8 cellular contexts compared by ENCODE assay signal in the genomic region with DNA sequence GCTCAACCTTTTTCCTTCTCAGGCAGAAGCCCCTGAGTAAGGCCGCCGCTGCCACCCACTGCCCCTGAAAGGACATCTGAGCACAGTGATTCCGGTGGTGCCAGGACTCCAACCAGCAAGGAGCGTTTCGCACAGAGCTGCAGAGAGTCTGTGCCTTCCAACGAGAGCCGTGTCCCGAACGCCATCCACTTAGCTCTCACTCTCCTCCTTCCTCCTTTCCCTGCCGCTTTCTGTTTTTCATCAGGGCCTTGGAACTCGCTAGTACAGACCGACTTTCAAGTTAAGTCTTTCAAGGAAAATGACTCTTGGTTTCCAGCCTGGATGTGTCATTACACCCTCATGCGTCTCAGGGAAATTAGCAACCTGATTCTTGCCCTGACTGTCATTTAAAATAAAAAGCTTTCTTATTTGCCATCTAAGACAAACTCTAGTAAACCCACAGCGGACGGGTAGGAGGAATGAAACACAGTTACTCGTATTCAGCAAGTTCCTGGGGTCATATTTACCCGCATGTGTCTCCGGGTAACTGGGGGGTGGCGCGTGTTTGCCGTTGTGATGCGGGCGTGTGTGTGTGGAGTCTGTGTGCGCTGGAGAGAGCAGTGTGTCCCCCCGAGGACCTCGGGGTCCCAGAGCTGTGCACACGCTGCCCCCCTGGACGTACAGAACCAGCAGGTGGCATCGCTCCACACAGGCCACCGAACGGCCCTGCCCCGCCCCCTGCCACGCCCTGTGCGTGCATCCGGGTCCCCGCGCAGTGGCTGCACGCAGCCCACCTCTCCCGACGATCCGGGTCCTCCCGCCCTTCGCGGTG. TPM values are rescaled to one million over a fixed set of nuclear protein-coding genes. Genes with fewer than 3 reads are reported as not detected.
DNase-seq lines count a peak whose midpoint lies in the region; ATAC-seq, FAIRE-seq and TF ChIP-seq lines count a peak whose summit lies in the region.

No MANE protein-coding gene starts in this region.

- H3K27ac Mint-ChIP-seq in CD8-positive, alpha-beta T cell, result no peak overlapping the region

- intact Hi-C loops in CD8-positive, alpha-beta T cell (cut with DNase I, micrococcal nuclease), result loop anchor here in 1 of 2 experiments (10.0 kb wide), 1 partner anchor 156 kb away; no protein-coding TSS in a partner anchor

- FAIRE-seq in urothelium cell line (lab: Jason Lieb, UNC), result no peak

- CTCF ChIA-PET in CD8-positive, alpha-beta T cell (lab: Charles Lee), result interaction anchor here (1.3 to 1.5 kb wide), 2 partner anchors 12 to 23 kb away, joined by 3 read pairs; no protein-coding TSS in a partner anchor

- no peaks in the 10 kb centered on the region for H3K36me3 ChIP-seq in CD8-positive, alpha-beta T cell (ENCODE audit: insufficient read depth, low read length)

- H3K4me1 ChIP-seq in CD8-positive, alpha-beta T cell (ENCODE audit: insufficient read depth, low read length), result peaks cover 4% of the 10 kb centered on the region

- POLR2A ChIA-PET in CD8-positive, alpha-beta T cell (lab: Charles Lee), result interaction anchor here (0.9 kb wide), 1 partner anchor 22 kb away, joined by 3 read pairs; no protein-coding TSS in a partner anchor

- ATAC-seq in CD8-positive, alpha-beta T cell, result peak; percentile 94

- H3K9me3 ChIP-seq in CD8-positive, alpha-beta T cell (ENCODE audit: low read length), result no peaks in the 10 kb centered on the region

- peak overlapping the region; percentile 65 for H3K4me3 ChIP-seq in CD8-positive, alpha-beta T cell (ENCODE audit: low read depth, low read length)
- H3K4me3 ChIP-seq in HFF-Myc (replicated peaks; ENCODE audit: low read depth, low read length) (peak overlapping the region; percentile 56), astrocyte of the cerebellum (ENCODE audit: low read depth, low read length) (peak overlapping the region; percentile 51)

- H3K27me3 Mint-ChIP-seq in CD8-positive, alpha-beta T cell (ENCODE audit: low read depth), result peaks cover 20% of the 10 kb centered on the region

- H3K27me3 ChIP-seq in CD8-positive, alpha-beta T cell (ENCODE audit: insufficient read depth, low read length), result no peaks in the 10 kb centered on the region

- no peak for TF ChIP-seq CTCF in CD8-positive, alpha-beta T cell (IDR thresholded peaks at IDR 0.05)
- peak; percentile 36 for TF ChIP-seq CTCF in HFF-Myc (IDR thresholded peaks at IDR 0.05; ENCODE audit: low read depth, low read length, missing control alignments)
- TF ChIP-seq CTCF in astrocyte of the cerebellum (IDR thresholded peaks at IDR 0.05; ENCODE audit: low read depth, low read length, missing control alignments), result no peak

- in situ Hi-C loops in astrocyte of the cerebellum (cut with HindIII; ENCODE audit: low sequenced_read_pairs), result loop anchor here (10.0 kb wide), 1 partner anchor 144 kb away; no protein-coding TSS in a partner anchor

- H3K9me3 Mint-ChIP-seq in CD8-positive, alpha-beta T cell, result no peaks in the 10 kb centered on the region

- H3K36me3 Mint-ChIP-seq in CD8-positive, alpha-beta T cell, result no peaks in the 10 kb centered on the region

- H3K4me1 Mint-ChIP-seq in CD8-positive, alpha-beta T cell (ENCODE audit: low read depth), result peaks cover 5% of the 10 kb centered on the region

- peak overlapping the region; percentile 88 for H3K4me3 Mint-ChIP-seq in CD8-positive, alpha-beta T cell

- no peak overlapping the region for H3K27ac ChIP-seq in CD8-positive, alpha-beta T cell (ENCODE audit: low read depth, low read length)

- peak; percentile 18 to 77 (median 61) for DNase-seq in CD8-positive, alpha-beta T cell
- DNase-seq in HFF-Myc (ENCODE audit: extremely low read depth, low read depth) (no peak), T follicular helper cell (ENCODE audit: low read depth) (peak; percentile 39), astrocyte of the cerebellum (ENCODE audit: low read depth) (no peak), iPS-NIHi11 (ENCODE audit: low spot score) (peak; percentile 88), cerebellum (ENCODE audit: low spot score) (no peak), urothelium cell line (ENCODE audit: low spot score) (no peak)
- peak; percentile 20 for DNase-seq in stimulated activated CD4-positive, alpha-beta T cell treated with anti-CD3 and anti-CD28 coated beads, Interleukin-2, amount 100 ng/mL, for 4 hours (ENCODE audit: low read depth)

RNA-seq across cellular contexts. Expression of a gene that starts 30.4 kb away (rescaled TPM):
- not detected for total RNA-seq in CD8-positive, alpha-beta T cell
- 46.3 TPM for total RNA-seq in cerebellum

Comparison
In these comparisons a context has a peak if more than half of its experiments do, and no peak if none do; other contexts are left out.
1. DNase-seq: peak in CD8-positive, alpha-beta T cell (7 of 7), T follicular helper cell (single experiment), iPS-NIHi11 (single experiment) and stimulated activated CD4-positive, alpha-beta T cell treated with anti-CD3 and anti-CD28 coated beads, Interleukin-2, amount 100 ng/mL, for 4 hours (single experiment); none in HFF-Myc (single experiment), astrocyte of the cerebellum (single experiment), cerebellum (single experiment) and urothelium cell line (single experiment).
2. RNA of a gene that starts 30.4 kb away (total RNA-seq): 46.3 TPM in cerebellum (single experiment); not detected in CD8-positive, alpha-beta T cell; every median in the first group is over 10 times any median in the second.
3. Peak in every context shown above with its lines, with median percentiles within 50 percentile points of each other: H3K4me3 ChIP-seq.